17 cellular contexts compared by ENCODE assay signal in genomic region chr1:151065089-151065645, GRCh38. TPM values are rescaled to one million over a fixed set of nuclear protein-coding genes. Genes with fewer than 3 reads are reported as not detected.
A peak's percentile ranks its signal among the peaks of the same experiment; 100 is the strongest.
DNase-seq lines count a peak whose midpoint lies in the region; ATAC-seq, FAIRE-seq and TF ChIP-seq lines count a peak whose summit lies in the region.
"Had no signal": no experiment of that assay in that cellular context is flagged by ENCODE, and none has a peak within 500 bp of the region (broad histone marks: within the 10 kb centered on the region; RNA-seq: fewer than 3 reads in every experiment).

No MANE protein-coding gene starts in this region.

- no peak overlapping the region for H3K4ac ChIP-seq in H9 (ENCODE audit: low read depth, low read length)

- no peak overlapping the region for H2BK12ac ChIP-seq in H9 (ENCODE audit: insufficient read length, low read depth, low read length)

- H2BK5ac ChIP-seq in H9 (ENCODE audit: insufficient read length, low read length) = no peak overlapping the region

- TF ChIP-seq POLR2A in right lobe of liver (IDR thresholded peaks at IDR 0.05) (no peak), GM12892 (IDR thresholded peaks at IDR 0.05; ENCODE audit: low read depth, low read length) (no peak)

- H3F3A ChIP-seq in smooth muscle cell (ENCODE audit: low read depth) = peaks cover 20% of the 10 kb centered on the region

- H2BK120ac ChIP-seq in H9 (ENCODE audit: low read depth, low read length, poor library complexity, severe bottlenecking) = no peak overlapping the region

- H3K4me1 Mint-ChIP-seq in H9 = peaks cover 32 to 35% of the 10 kb centered on the region in 2 experiments

- ATAC-seq in right lobe of liver (peak; percentile 51 to 66 (median 64)), GM21526 (IDR thresholded peaks at IDR 0.05; ENCODE audit: low FRiP score, unreplicated experiment) (no peak), HG02798 (IDR thresholded peaks at IDR 0.05; ENCODE audit: poor library complexity, unreplicated experiment) (no peak)
- ATAC-seq: GM12878, PC-3 had no signal

- H3K4me2 ChIP-seq in H9 (ENCODE audit: insufficient read depth, insufficient read length, low read length) = no peak overlapping the region
- peak overlapping the region; percentile 3 for H3K4me2 ChIP-seq in smooth muscle cell

- H3K9me3 Mint-ChIP-seq in H9 = no peaks in the 10 kb centered on the region

- no peak overlapping the region for H4K8ac ChIP-seq in H9 (replicated peaks; ENCODE audit: insufficient read length, low read depth, low read length)

- no peaks in the 10 kb centered on the region for H3K9me3 ChIP-seq in H9 (ENCODE audit: control insufficient read depth, low read depth, low read length)
- no peaks in the 10 kb centered on the region for H3K9me3 ChIP-seq in SK-N-MC (ENCODE audit: low read depth, low read length)
- H3K9me3 ChIP-seq in right lobe of liver = no peaks in the 10 kb centered on the region
- H3K9me3 ChIP-seq in smooth muscle cell (replicated peaks; ENCODE audit: low read depth) = no peaks in the 10 kb centered on the region
- H3K9me3 ChIP-seq: SJSA1 had no signal

- H3K9ac ChIP-seq in H9 (ENCODE audit: extremely low read depth, insufficient read length, low read length) (no peak overlapping the region), SK-N-MC (ENCODE audit: insufficient read length) (no peak overlapping the region), smooth muscle cell (ENCODE audit: low read depth) (no peak overlapping the region)

- no peak for TF ChIP-seq CTCF in H9 (conservative IDR thresholded peaks at IDR 0.05)
- no peak for TF ChIP-seq CTCF in right lobe of liver (IDR thresholded peaks at IDR 0.05)
- no peak for TF ChIP-seq CTCF in smooth muscle cell (IDR thresholded peaks at IDR 0.05; ENCODE audit: borderline replicate concordance, insufficient read depth, poor library complexity, severe bottlenecking)

- H3K27me3 ChIP-seq in H9 (ENCODE audit: insufficient read depth, low read length) (no peaks in the 10 kb centered on the region), right lobe of liver (no peaks in the 10 kb centered on the region), smooth muscle cell (ENCODE audit: low read depth) (no peaks in the 10 kb centered on the region)
- H3K27me3 ChIP-seq: SJSA1 had no signal

- H3K4me1 ChIP-seq in H9 (ENCODE audit: insufficient read depth, low read length) (no peaks in the 10 kb centered on the region), right lobe of liver (peaks cover 0 to 18% (median 6%) of the 10 kb centered on the region in 4 donors), smooth muscle cell (ENCODE audit: low read depth) (peaks cover 16% of the 10 kb centered on the region)

- no peak overlapping the region for H3K27ac ChIP-seq in H9 (ENCODE audit: insufficient read length, low read depth, low read length)
- H3K27ac ChIP-seq in SK-N-MC = peak overlapping the region; percentile 38; the same call in 1 of the 2 replicates
- peak overlapping the region in 1 of 3 donors; percentile 27 for H3K27ac ChIP-seq in right lobe of liver
- peak overlapping the region; percentile 49 for H3K27ac ChIP-seq in smooth muscle cell (ENCODE audit: low read depth)
- H3K27ac ChIP-seq: SJSA1 had no signal

- H3K79me2 ChIP-seq in H9 (ENCODE audit: insufficient read depth, low read length) = peaks cover 15% of the 10 kb centered on the region; the same call in 1 of the 2 replicates
- H3K79me2 ChIP-seq in smooth muscle cell (ENCODE audit: low read depth) = peaks cover 93% of the 10 kb centered on the region

- H3K27me3 Mint-ChIP-seq in H9 (ENCODE audit: low read depth) = no peaks in the 10 kb centered on the region

- intact Hi-C loops in right lobe of liver (cut with DNase I) = no loop called here

- DNase-seq in H9 (no peak), SK-N-MC (ENCODE audit: low read depth, low spot score) (no peak), right lobe of liver (no peak), smooth muscle cell (lab: John Stamatoyannopoulos, UW; ENCODE audit: unreplicated experiment) (no peak), GM12892 (ENCODE audit: insufficient read length) (no peak)
- DNase-seq: Calu3; HCEC 1CT; NCI-H345; NCI-H526 treated with DMSO at 0.1 percent for 48 hours; NK-92 treated with Interleukin-12 subunit alpha and Interleukin-12 subunit beta, amount 100 ng/mL, for 24 hours; PC-3 had no signal

- H3K36me3 Mint-ChIP-seq in H9 (ENCODE audit: insufficient read depth in 1 of 3, low read depth in 3 of 3) = peaks cover 15 to 26% (median 25%) of the 10 kb centered on the region in 3 experiments; a peak in 6 of 7 replicates

- peaks cover 2% of the 10 kb centered on the region for H3K23me2 ChIP-seq in H9 (ENCODE audit: insufficient read length, low read depth, low read length, poor library complexity, severe bottlenecking)

- peaks cover 29% of the 10 kb centered on the region for H3K36me3 ChIP-seq in SK-N-MC (ENCODE audit: insufficient read depth, low read length)
- H3K36me3 ChIP-seq in right lobe of liver = no peaks in the 10 kb centered on the region
- no peaks in the 10 kb centered on the region for H3K36me3 ChIP-seq in smooth muscle cell (ENCODE audit: low read depth)

- H3T11ph ChIP-seq in H9 (ENCODE audit: low read length) = no peak overlapping the region

- no peak overlapping the region for H2BK20ac ChIP-seq in H9 (ENCODE audit: low read depth, low read length, poor library complexity, severe bottlenecking)

- H3K14ac ChIP-seq in H9 (ENCODE audit: insufficient read depth, low read length) = no peak overlapping the region

- no peak overlapping the region for H3K56ac ChIP-seq in H9 (ENCODE audit: insufficient read length, low read depth, low read length)

- H3K4me3 Mint-ChIP-seq in H9 = no peak overlapping the region

- no peak overlapping the region for H2BK15ac ChIP-seq in H9 (ENCODE audit: low read depth, low read length)

- no peak overlapping the region for H3K23ac ChIP-seq in H9 (ENCODE audit: insufficient read length, low read depth, low read length)

- H4K20me1 ChIP-seq in H9 (ENCODE audit: control insufficient read depth, insufficient read depth, insufficient read length) = no peaks in the 10 kb centered on the region
- peaks cover 27% of the 10 kb centered on the region for H4K20me1 ChIP-seq in smooth muscle cell (ENCODE audit: low read depth)

- H2AK5ac ChIP-seq in H9 (ENCODE audit: insufficient read length, low read length) = no peak overlapping the region

- no peak overlapping the region for H3K18ac ChIP-seq in H9 (ENCODE audit: insufficient read length, low read depth, low read length)

- no peak overlapping the region for H4K5ac ChIP-seq in H9 (ENCODE audit: insufficient read length, low read depth, low read length)

- H4K91ac ChIP-seq in H9 (ENCODE audit: insufficient read length, low read depth, low read length) = no peak overlapping the region

- H3K79me1 ChIP-seq in H9 (ENCODE audit: insufficient read depth, low read depth, low read length, poor library complexity, severe bottlenecking) = no peaks in the 10 kb centered on the region

- H3K4me3 ChIP-seq in SK-N-MC (no peak overlapping the region), right lobe of liver (no peak overlapping the region), smooth muscle cell (no peak overlapping the region)
- H3K4me3 ChIP-seq: GM12878, SJSA1 had no signal

- FAIRE-seq in GM12892 (lab: Jason Lieb, UNC) = no peak
- FAIRE-seq: GM12878 had no signal

- no peak overlapping the region for H2AFZ ChIP-seq in H9 (ENCODE audit: low read length)
- no peak overlapping the region for H2AFZ ChIP-seq in smooth muscle cell (ENCODE audit: low read depth)

- H3K27ac Mint-ChIP-seq in H9 = peak overlapping the region in 2 of 3 experiments; percentile 1 to 61; a peak in 2 of 7 replicates

RNA-seq across cellular contexts. Expression of gene MLLT11, which starts 5.0 kb away (rescaled TPM):
- 13.0 and 13.2 TPM in 2 replicates for total RNA-seq in H9 (2021)
- total RNA-seq in right lobe of liver = under 1 TPM; 0.24 to 0.56 (median 0.40) TPM
- total RNA-seq in smooth muscle cell = 50.1 and 53.4 TPM in 2 replicates
- 73.2 and 74.2 TPM in 2 replicates for polyA plus RNA-seq in smooth muscle cell
- 5.6 TPM for polyA plus RNA-seq in GM12892 (2012; ENCODE audit: missing spikeins)

RNA-seq across cellular contexts. Expression of gene GABPB2, which starts 5.4 kb away (rescaled TPM):
- total RNA-seq in H9 (2021) = 3.8 and 4.1 TPM in 2 replicates
- total RNA-seq in right lobe of liver = 1 to 10 TPM; 2.0 to 6.5 (median 5.0) TPM
- 3.6 and 9.1 TPM in 2 replicates for total RNA-seq in smooth muscle cell
- polyA plus RNA-seq in smooth muscle cell = 1.3 and 3.0 TPM in 2 replicates
- polyA plus RNA-seq in GM12892 (2012; ENCODE audit: missing spikeins) = 7.3 TPM

RNA-seq across cellular contexts. Expression of gene CDC42SE1, which starts 5.7 kb away (rescaled TPM):
- total RNA-seq in H9 (2021) (83.9 and 87.3 TPM in 2 replicates), right lobe of liver (10 to 100 TPM; 15.9 to 37.5 (median 27.3) TPM), smooth muscle cell (63.3 and 75.9 TPM in 2 replicates)
- polyA plus RNA-seq in smooth muscle cell = 15.2 and 20.8 TPM in 2 replicates
- 48.7 TPM for polyA plus RNA-seq in GM12892 (2012; ENCODE audit: missing spikeins)

RNA-seq across cellular contexts. Expression of gene C1orf56, which starts 17.6 kb away (rescaled TPM):
- total RNA-seq in H9 (2021) (3.6 and 4.8 TPM in 2 replicates), right lobe of liver (1 to 10 TPM; 2.4 to 5.7 (median 3.8) TPM), smooth muscle cell (1.2 and 1.6 TPM in 2 replicates)
- polyA plus RNA-seq in smooth muscle cell = 4.4 and 8.0 TPM in 2 replicates
- 0.74 TPM for polyA plus RNA-seq in GM12892 (2012; ENCODE audit: missing spikeins)

RNA-seq across cellular contexts. Expression of gene BNIPL, which starts 28.8 kb away (rescaled TPM):
- 1.2 and 1.5 TPM in 2 replicates for total RNA-seq in H9 (2021)
- total RNA-seq in right lobe of liver = under 1 TPM in 5 of 6 experiments, not detected in 1; 0.12 to 0.76 (median 0.42) TPM
- 5.3 and 5.6 TPM in 2 replicates for total RNA-seq in smooth muscle cell
- 0.93 and 1.2 TPM in 2 replicates for polyA plus RNA-seq in smooth muscle cell
- polyA plus RNA-seq in GM12892 (2012; ENCODE audit: missing spikeins) = 0.28 TPM
- total RNA-seq: G401, HT1080 had no signal

Comparison
In these comparisons a context has a peak if more than half of its experiments do, and no peak if none do; other contexts are left out.
1. ATAC-seq: peak in right lobe of liver (4 of 4); none in GM21526 (single experiment) and HG02798 (single experiment).